Comparison of ENCODE assay signal across 9 cellular contexts in the genomic region with DNA sequence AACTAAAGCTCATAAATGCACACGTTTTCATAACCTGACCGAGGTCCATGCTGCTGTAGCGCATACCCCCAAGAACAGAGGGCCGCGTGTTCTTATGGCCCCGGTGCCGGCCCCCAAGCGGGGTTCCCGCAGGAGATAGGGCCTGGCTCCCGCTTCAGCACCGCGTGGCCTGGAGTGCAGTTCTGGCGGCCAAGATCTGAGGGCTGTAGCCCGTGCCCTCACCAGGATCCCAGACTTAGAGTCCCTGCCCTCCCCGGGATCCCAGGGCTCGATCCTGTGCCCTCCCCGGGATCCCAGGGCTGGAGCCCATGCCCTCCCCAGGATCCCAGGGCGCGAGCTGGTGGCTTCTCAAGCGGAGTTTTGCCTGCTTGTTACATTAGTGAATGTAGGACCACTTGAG. TPM values are rescaled to one million over a fixed set of nuclear protein-coding genes. Genes with fewer than 3 reads are reported as not detected.
DNase-seq lines count a peak whose midpoint lies in the region; ATAC-seq, FAIRE-seq and TF ChIP-seq lines count a peak whose summit lies in the region.
"Had no signal": no experiment of that assay in that cellular context is flagged by ENCODE, and none has a peak within 500 bp of the region (broad histone marks: within the 10 kb centered on the region; RNA-seq: fewer than 3 reads in every experiment).

No MANE protein-coding gene starts in this region.

- H3K4me3 ChIP-seq in A549 (peak overlapping the region; percentile 61), liver (ENCODE audit: low read depth in 1 of 3, low read length in 3 of 3) (peak overlapping the region in 2 of 3 donors; percentile 63 to 78)

- TF ChIP-seq POLR2A in A549 (IDR thresholded peaks at IDR 0.05; ENCODE audit: low read length): no peak

- FAIRE-seq in A549 (lab: Jason Lieb, UNC): no peak
- FAIRE-seq: islet of Langerhans had no signal

- H3K27ac ChIP-seq in A549 (peak overlapping the region; percentile 68 to 90), liver (ENCODE audit: low read depth in 1 of 2, low read length in 2 of 2) (peak overlapping the region; percentile 70 to 83)

- ATAC-seq in A549 (peak in 1 of 2 experiments; percentile 7; a peak in 3 of 6 replicates), HG02623 (IDR thresholded peaks at IDR 0.05; ENCODE audit: unreplicated experiment) (no peak)

- no peak for TF ChIP-seq CTCF in A549 (IDR thresholded peaks at IDR 0.05)
- TF ChIP-seq CTCF in liver (IDR thresholded peaks at IDR 0.05; ENCODE audit: low read depth, low read length, missing input control): no peak
- TF ChIP-seq CTCF in type B pancreatic cell (conservative IDR thresholded peaks at IDR 0.05): no peak

- H3K27ac Mint-ChIP-seq in type B pancreatic cell: peak overlapping the region; percentile 91

- H3K9ac ChIP-seq in liver (ENCODE audit: low read depth in 1 of 2, low read length in 2 of 2): peak overlapping the region; percentile 28 to 76

- H3K4me1 ChIP-seq in A549 (peaks cover 19% of the 10 kb centered on the region; the same call in 2 of the 3 replicates), liver (ENCODE audit: control insufficient read depth in 4 of 4, insufficient read depth in 4 of 4, low read length in 3 of 4) (peaks cover 8 to 19% (median 15%) of the 10 kb centered on the region in 4 donors)

- peaks cover 25% of the 10 kb centered on the region for H3K4me1 Mint-ChIP-seq in type B pancreatic cell (ENCODE audit: unreplicated experiment)

- TF ChIP-seq RAD21 in A549 (conservative IDR thresholded peaks at IDR 0.05 in 1 of 2, IDR thresholded peaks at IDR 0.05 in 1 of 2): no peak
- TF ChIP-seq RAD21 in liver (IDR thresholded peaks at IDR 0.05): no peak

- H3K27me3 Mint-ChIP-seq in type B pancreatic cell: peaks cover 3% of the 10 kb centered on the region

- peak overlapping the region; percentile 94 for H3K4me3 Mint-ChIP-seq in type B pancreatic cell

- H3K9me3 ChIP-seq in A549 (no peaks in the 10 kb centered on the region), liver (ENCODE audit: control insufficient read depth in 4 of 4, low read length in 3 of 4) (no peaks in the 10 kb centered on the region)

- H3K27me3 ChIP-seq in liver (ENCODE audit: control insufficient read depth in 4 of 4, insufficient read depth in 4 of 4, low read length in 3 of 4): no peaks in the 10 kb centered on the region

- TF ChIP-seq EP300 in A549 (IDR thresholded peaks at IDR 0.05): no peak

- H3K36me3 ChIP-seq in liver (ENCODE audit: control insufficient read depth in 4 of 4, insufficient read depth in 3 of 4, low read depth in 1 of 4, low read length in 3 of 4): peaks cover 0 to 6% (median 3%) of the 10 kb centered on the region in 4 donors

- WGBS in A549 (ENCODE audit: missing lambda C conversion rate): 44% methylated on average over 6 of the region's 20 CpGs
- 24% methylated on average over 20 of the region's 20 CpGs for WGBS in liver

- H3K4me2 ChIP-seq in A549: peak overlapping the region; percentile 81

- peaks cover 8% of the 10 kb centered on the region for H3K36me3 Mint-ChIP-seq in type B pancreatic cell

- POLR2A ChIA-PET in A549 (lab: Yijun Ruan, JAX) (interaction anchor here (2.1 to 2.3 kb wide), 3 partner anchors 10 to 160 kb away, joined by 7 to 19 read pairs (median 10); a partner anchor contains a TSS), HEK293T (lab: Yijun Ruan, JAX) (interaction anchor here (1.1 to 4.7 kb wide), 14 partner anchors 9 to 395 kb away, joined by 3 to 67 read pairs (median 6); a partner anchor contains a TSS)

- H3K9me3 Mint-ChIP-seq in type B pancreatic cell: no peaks in the 10 kb centered on the region

- CTCF ChIA-PET in A549 (lab: Yijun Ruan, JAX): interaction anchor here (1.0 to 6.3 kb wide), 10 partner anchors 13 to 399 kb away, joined by 3 to 69 read pairs (median 20); a partner anchor contains a TSS
- CTCF ChIA-PET in HEK293T (lab: Yijun Ruan, JAX): interaction anchor here (0.7 to 2.7 kb wide), 7 partner anchors 8 to 195 kb away, joined by 3 to 15 read pairs (median 4); no protein-coding TSS in a partner anchor

- DNase-seq in A549 (ENCODE audit: low read depth in 1 of 2, low spot score in 1 of 2) (no peak), HEK293T (ENCODE audit: extremely low spot score) (no peak), astrocyte of the hippocampus (ENCODE audit: low read depth, low spot score) (peak; percentile 32), type B pancreatic cell (ENCODE audit: extremely low spot score, unreplicated experiment) (peak; percentile 69), UCSD-AML1 (lab: John Stamatoyannopoulos, UW; ENCODE audit: unreplicated experiment) (no peak), NCI-H1105 (lab: John Stamatoyannopoulos, UW) (no peak)

TF ChIP-seq in A549, 52 proteins besides CTCF, POLR2A, EP300 and RAD21 (continues in another document):
- TF ChIP-seq FOSL2 (IDR thresholded peaks at IDR 0.05): no peak
- TF ChIP-seq FOSL2 (CRISPR knock-in tag; IDR thresholded peaks at IDR 0.05): no peak
- TF ChIP-seq TP53 (CRISPR knock-in tag; IDR thresholded peaks at IDR 0.05): no peak
- TF ChIP-seq CHD4 (IDR thresholded peaks at IDR 0.05; ENCODE audit: borderline replicate concordance): no peak
- TF ChIP-seq, protein P1, sequence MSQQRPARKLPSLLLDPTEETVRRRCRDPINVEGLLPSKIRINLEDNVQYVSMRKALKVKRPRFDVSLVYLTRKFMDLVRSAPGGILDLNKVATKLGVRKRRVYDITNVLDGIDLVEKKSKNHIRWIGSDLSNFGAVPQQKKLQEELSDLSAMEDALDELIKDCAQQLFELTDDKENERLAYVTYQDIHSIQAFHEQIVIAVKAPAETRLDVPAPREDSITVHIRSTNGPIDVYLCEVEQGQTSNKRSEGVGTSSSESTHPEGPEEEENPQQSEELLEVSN (IDR thresholded peaks at IDR 0.05; ENCODE audit: borderline replicate concordance, low read depth): no peak
- no peak for TF ChIP-seq FOSB (CRISPR knock-in tag; IDR thresholded peaks at IDR 0.05)
- no peak for TF ChIP-seq ZC3H11A (IDR thresholded peaks at IDR 0.05)

TF ChIP-seq in HEK293T, 16 proteins besides CTCF, POLR2A, EP300 and RAD21:
- no peak for TF ChIP-seq SUZ12 (IDR thresholded peaks at IDR 0.05)
- TF ChIP-seq ARNT (IDR thresholded peaks at IDR 0.05): no peak
- no peak for TF ChIP-seq SP1 (IDR thresholded peaks at IDR 0.05)
- peak; percentile 49 for TF ChIP-seq L3MBTL2 (conservative IDR thresholded peaks at IDR 0.05)

TF ChIP-seq in liver, 16 proteins besides CTCF, POLR2A, EP300 and RAD21:
- no peak for TF ChIP-seq YY1 (IDR thresholded peaks at IDR 0.05)
- TF ChIP-seq, protein P2, sequence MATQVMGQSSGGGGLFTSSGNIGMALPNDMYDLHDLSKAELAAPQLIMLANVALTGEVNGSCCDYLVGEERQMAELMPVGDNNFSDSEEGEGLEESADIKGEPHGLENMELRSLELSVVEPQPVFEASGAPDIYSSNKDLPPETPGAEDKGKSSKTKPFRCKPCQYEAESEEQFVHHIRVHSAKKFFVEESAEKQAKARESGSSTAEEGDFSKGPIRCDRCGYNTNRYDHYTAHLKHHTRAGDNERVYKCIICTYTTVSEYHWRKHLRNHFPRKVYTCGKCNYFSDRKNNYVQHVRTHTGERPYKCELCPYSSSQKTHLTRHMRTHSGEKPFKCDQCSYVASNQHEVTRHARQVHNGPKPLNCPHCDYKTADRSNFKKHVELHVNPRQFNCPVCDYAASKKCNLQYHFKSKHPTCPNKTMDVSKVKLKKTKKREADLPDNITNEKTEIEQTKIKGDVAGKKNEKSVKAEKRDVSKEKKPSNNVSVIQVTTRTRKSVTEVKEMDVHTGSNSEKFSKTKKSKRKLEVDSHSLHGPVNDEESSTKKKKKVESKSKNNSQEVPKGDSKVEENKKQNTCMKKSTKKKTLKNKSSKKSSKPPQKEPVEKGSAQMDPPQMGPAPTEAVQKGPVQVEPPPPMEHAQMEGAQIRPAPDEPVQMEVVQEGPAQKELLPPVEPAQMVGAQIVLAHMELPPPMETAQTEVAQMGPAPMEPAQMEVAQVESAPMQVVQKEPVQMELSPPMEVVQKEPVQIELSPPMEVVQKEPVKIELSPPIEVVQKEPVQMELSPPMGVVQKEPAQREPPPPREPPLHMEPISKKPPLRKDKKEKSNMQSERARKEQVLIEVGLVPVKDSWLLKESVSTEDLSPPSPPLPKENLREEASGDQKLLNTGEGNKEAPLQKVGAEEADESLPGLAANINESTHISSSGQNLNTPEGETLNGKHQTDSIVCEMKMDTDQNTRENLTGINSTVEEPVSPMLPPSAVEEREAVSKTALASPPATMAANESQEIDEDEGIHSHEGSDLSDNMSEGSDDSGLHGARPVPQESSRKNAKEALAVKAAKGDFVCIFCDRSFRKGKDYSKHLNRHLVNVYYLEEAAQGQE (IDR thresholded peaks at IDR 0.05): peak; percentile 92
- no peak for TF ChIP-seq GABPA (IDR thresholded peaks at IDR 0.05 in 1 of 2, conservative IDR thresholded peaks at IDR 0.05 in 1 of 2)

RNA-seq across cellular contexts. Expression of a gene that starts 1.0 kb away (rescaled TPM):
- polyA plus RNA-seq in A549 (2011; rRNA removed) (50.9 and 72.0 TPM in 2 replicates), A549 (2017; fragmentation: RNase III; extraction: RNeasy Plus Mini Kit Qiagen cat#74134 plus additional on column Dnase treatment) (45.5 to 57.6 TPM (median 46.2 TPM) in 3 replicates), liver (10 to 100 TPM; 45.2 to 98.1 TPM)
- 32.5 and 40.2 TPM in 2 replicates for polyA plus RNA-seq in A549 (2012; cell fraction: cytosol; rRNA removed)
- 14.1 and 17.2 TPM in 2 replicates for polyA plus RNA-seq in A549 (2012; cell fraction: nucleus; rRNA removed)
- 21.4 and 24.1 TPM in 2 replicates for polyA minus RNA-seq in A549 (2011; rRNA and poly(A)+ RNA removed)
- total RNA-seq in liver (10 to 100 TPM in 1 of 2 donors, 1 to 10 TPM in 1; 9.8 to 35.2 TPM), type B pancreatic cell (ENCODE audit: low replicate concordance) (28.4 and 31.4 TPM in 2 replicates)

RNA-seq across cellular contexts. Expression of a gene that starts 25.7 kb away (rescaled TPM):
- 6.0 and 6.7 TPM in 2 replicates for polyA plus RNA-seq in A549 (2011; rRNA removed)
- polyA plus RNA-seq in A549 (2012; cell fraction: cytosol; rRNA removed): 6.1 and 7.6 TPM in 2 replicates
- 8.1 and 10.8 TPM in 2 replicates for polyA plus RNA-seq in A549 (2012; cell fraction: nucleus; rRNA removed)
- polyA plus RNA-seq in A549 (2017; fragmentation: RNase III; extraction: RNeasy Plus Mini Kit Qiagen cat#74134 plus additional on column Dnase treatment): 10.1 to 11.3 TPM (median 10.8 TPM) in 3 replicates
- polyA minus RNA-seq in A549 (2011; rRNA and poly(A)+ RNA removed): 5.1 and 6.1 TPM in 2 replicates
- 10 to 100 TPM; 12.8 to 13.8 TPM for total RNA-seq in liver
- 10 to 100 TPM in 1 of 2 donors, 1 to 10 TPM in 1; 3.6 to 12.5 TPM for polyA plus RNA-seq in liver
- 21.7 and 23.1 TPM in 2 replicates for total RNA-seq in type B pancreatic cell (ENCODE audit: low replicate concordance)

Comparison
In these comparisons a context has a peak if more than half of its experiments do, and no peak if none do; other contexts are left out.
1. DNase-seq: peak in astrocyte of the hippocampus (single experiment) and type B pancreatic cell (single experiment); none in A549 (0 of 2), HEK293T (single experiment), UCSD-AML1 (single experiment) and NCI-H1105 (single experiment).